Comparison of ENCODE assay signal across 17 cellular contexts in genomic region chr11:68992743-68993255, GRCh38. TPM values are rescaled to one million over a fixed set of nuclear protein-coding genes. Genes with fewer than 3 reads are reported as not detected.
"Had no signal": no experiment of that assay in that cellular context is flagged by ENCODE, and none has a peak within 500 bp of the region (broad histone marks: within the 10 kb centered on the region; RNA-seq: fewer than 3 reads in every experiment).

No MANE protein-coding gene starts in this region.

- H3K36me3 Mint-ChIP-seq: activated naive CD4-positive, alpha-beta T cell treated with anti-CD3 and anti-CD28 coated beads, Interleukin-2, amount 50 U/mL, for 24 hours; T-cell had no signal

- H3K4me3 ChIP-seq: esophagus squamous epithelium, lung, ovary, stomach had no signal

- ATAC-seq: T-cell had no signal

- H3K4me1 Mint-ChIP-seq: activated naive CD4-positive, alpha-beta T cell treated with anti-CD3 and anti-CD28 coated beads, Interleukin-2, amount 50 U/mL, for 24 hours; neural crest cell had no signal

- H3K27ac Mint-ChIP-seq: activated naive CD4-positive, alpha-beta T cell treated with anti-CD3 and anti-CD28 coated beads, Interleukin-2, amount 50 U/mL, for 24 hours; activated T-cell treated with anti-CD3 and anti-CD28 coated beads, Interleukin-2, amount 50 U/mL, for 24 hours; T-cell had no signal

- H3K27ac ChIP-seq: esophagus squamous epithelium, ovary, stomach had no signal

- DNase-seq: activated CD4-positive, alpha-beta T cell treated with anti-CD3 and anti-CD28 coated beads for 1 hour; activated CD4-positive, alpha-beta T cell treated with anti-CD3 and anti-CD28 coated beads, Interleukin-2, amount 50 U/mL, for 48 hours; activated T-cell treated with anti-CD3 and anti-CD28 coated beads, Interleukin-2, amount 50 U/mL, for 24 hours; esophagus squamous epithelium; hippocampal formation; ovary; stimulated activated CD4-positive, alpha-beta T cell treated with anti-CD3 and anti-CD28 coated beads, Interleukin-12 subunit alpha, Interleukin-12 subunit beta, amount 100 ng/mL, for 4 hours; stimulated activated CD4-positive, alpha-beta T cell treated with anti-CD3 and anti-CD28 coated beads, Interleukin-2, amount 100 ng/mL, for 24 hours; stomach had no signal

- H3K4me3 Mint-ChIP-seq: activated naive CD4-positive, alpha-beta T cell treated with anti-CD3 and anti-CD28 coated beads, Interleukin-2, amount 50 U/mL, for 24 hours; activated T-cell treated with anti-CD3 and anti-CD28 coated beads, Interleukin-2, amount 50 U/mL, for 24 hours; neural crest cell; T-cell had no signal

- FAIRE-seq: colon had no signal

- H3K9me3 ChIP-seq: esophagus squamous epithelium, ovary, stomach had no signal

- H3K9me3 Mint-ChIP-seq: activated naive CD4-positive, alpha-beta T cell treated with anti-CD3 and anti-CD28 coated beads, Interleukin-2, amount 50 U/mL, for 24 hours; activated T-cell treated with anti-CD3 and anti-CD28 coated beads, Interleukin-2, amount 50 U/mL, for 24 hours; neural crest cell; T-cell had no signal

- H3K36me3 ChIP-seq: esophagus squamous epithelium, ovary, stomach had no signal

RNA-seq across cellular contexts. Expression of gene MRGPRD, which starts 12.0 kb away (rescaled TPM):
- total RNA-seq: cardiac septum, esophagus squamous epithelium, fibroblast of villous mesenchyme, glomerular endothelial cell, lung, neural crest cell, ovary, T-cell had no signal
- polyA plus RNA-seq: lung, ovary, stomach had no signal

RNA-seq across cellular contexts. Expression of gene MRGPRF, which starts 20.2 kb away (rescaled TPM):
- total RNA-seq: glomerular endothelial cell, T-cell had no signal
